Comparison of ENCODE assay signal across 26 cellular contexts in the genomic region with DNA sequence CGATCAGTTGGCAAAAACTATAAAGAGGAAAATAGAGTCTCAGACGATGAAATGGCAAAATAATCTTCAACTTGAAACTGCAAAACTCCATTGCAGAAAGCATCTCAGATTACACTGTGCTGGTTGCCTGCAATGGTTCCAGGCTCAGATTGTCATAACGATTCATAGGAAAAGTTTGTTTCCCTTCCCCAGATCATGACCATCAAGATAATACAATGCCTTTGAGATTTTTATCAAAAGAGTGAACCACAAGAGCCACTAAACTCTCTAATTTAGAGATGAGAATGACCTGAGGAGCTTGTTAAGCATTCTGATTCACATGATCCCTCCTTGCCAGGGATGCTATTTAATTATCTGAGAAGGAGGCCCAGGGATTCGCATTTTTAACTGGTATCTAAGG.
"Had no signal": no experiment of that assay in that cellular context is flagged by ENCODE, and none has a peak within 500 bp of the region (broad histone marks: within the 10 kb centered on the region; RNA-seq: fewer than 3 reads in every experiment).

No MANE protein-coding gene starts in this region.

- H3K27me3 ChIP-seq: gastrocnemius medialis, neutrophil, pancreas, right lobe of liver, stomach, thyroid gland, vagina had no signal

- FAIRE-seq: kidney, pancreas, small intestine had no signal

- ATAC-seq: esophagus mucosa; gastrocnemius medialis; left lobe of liver; natural killer cell treated with Interleukin-12 subunit alpha and Interleukin-12 subunit beta and Interleukin-15 and Interleukin-18, amount 100 ng/mL, for 72 hours; pancreas; right lobe of liver had no signal

- H3K4me3 ChIP-seq: gastrocnemius medialis, lung, pancreas, right lobe of liver, stomach, thyroid gland, vagina had no signal

- H3K9me3 Mint-ChIP-seq: memory B cell had no signal

- H3K9me3 ChIP-seq: gastrocnemius medialis, neutrophil, pancreas, right lobe of liver, stomach, thyroid gland, vagina had no signal

- H3K36me3 ChIP-seq: gastrocnemius medialis, neutrophil, pancreas, right lobe of liver, stomach, thyroid gland, vagina had no signal

- H3K4me1 Mint-ChIP-seq: endodermal cell, memory B cell, neural crest cell had no signal

- H3K27ac Mint-ChIP-seq: endodermal cell; memory B cell; natural killer cell treated with Interleukin-12 subunit alpha and Interleukin-12 subunit beta and Interleukin-15 and Interleukin-18, amount 100 ng/mL, for 72 hours; progenitor cell of endocrine pancreas had no signal

- DNase-seq: effector CD8-positive, alpha-beta T cell; endodermal cell; foreskin fibroblast; gastrocnemius medialis; head of caudate nucleus; kidney; pancreas; right lobe of liver; small intestine; stimulated activated CD4-positive, alpha-beta T cell treated with anti-CD3 and anti-CD28 coated beads, Interleukin-15, amount 100 ng/mL, for 24 hours; stimulated activated CD4-positive, alpha-beta T cell treated with anti-CD3 and anti-CD28 coated beads, Interleukin-4, amount 100 ng/mL, for 1 hour; stimulated activated CD8-positive, alpha-beta memory T cell treated with anti-CD3 and anti-CD28 coated beads, Interleukin-4, amount 100 ng/mL, for 48 hours; stimulated activated naive CD4-positive, alpha-beta T cell; stomach; thyroid gland; trophoblast cell had no signal

- H3K27ac ChIP-seq: epithelial cell of prostate, gastrocnemius medialis, neutrophil, pancreas, right lobe of liver, stomach, thyroid gland, vagina had no signal

- H3K4me3 Mint-ChIP-seq: endodermal cell; memory B cell; natural killer cell treated with Interleukin-12 subunit alpha and Interleukin-12 subunit beta and Interleukin-15 and Interleukin-18, amount 100 ng/mL, for 72 hours; neural crest cell had no signal

- H3K27me3 Mint-ChIP-seq: memory B cell; natural killer cell treated with Interleukin-12 subunit alpha and Interleukin-12 subunit beta and Interleukin-15 and Interleukin-18, amount 100 ng/mL, for 72 hours; progenitor cell of endocrine pancreas had no signal

- H3K4me1 ChIP-seq: gastrocnemius medialis, pancreas, stomach, thyroid gland, vagina had no signal

- H3K36me3 Mint-ChIP-seq: memory B cell had no signal
